Comparison of ENCODE assay signal across 22 cellular contexts in genomic region chr3:128455786-128456748, GRCh38. TPM values are rescaled to one million over a fixed set of nuclear protein-coding genes. Genes with fewer than 3 reads are reported as not detected.
"Had no signal": no experiment of that assay in that cellular context is flagged by ENCODE, and none has a peak within 500 bp of the region (broad histone marks: within the 10 kb centered on the region; RNA-seq: fewer than 3 reads in every experiment).

No MANE protein-coding gene starts in this region.

- DNase-seq: activated B cell treated with CpG ODN at 0.5 μM for 24 hours; activated CD4-positive, alpha-beta T cell treated with anti-CD3 and anti-CD28 coated beads, Interleukin-2, amount 10 ng/mL, durations not matched to agents 24 days and 14 days; activated naive CD4-positive, alpha-beta T cell treated with anti-CD3 and anti-CD28 coated beads for 36 hours; activated T-cell treated with anti-CD3 and anti-CD28 coated beads for 4 hours; caudate nucleus; effector CD8-positive, alpha-beta T cell; gastrocnemius medialis; stimulated activated CD4-positive, alpha-beta T cell treated with anti-CD3 and anti-CD28 coated beads, Interleukin-2, amount 100 ng/mL, for 24 hours; stimulated activated naive B cell treated with anti-CD40 and anti-IgM and Interleukin-4, amounts not matched to agents 10 μg/mL and 1 μg/mL and 100 μg/mL, for 72 hours; substantia nigra; transverse colon had no signal

- H3K27ac ChIP-seq: coronary artery, gastrocnemius medialis, neutrophil, prostate gland, transverse colon had no signal

- H3K9me3 ChIP-seq: gastrocnemius medialis, neutrophil, prostate gland, transverse colon had no signal

- H3K9me3 Mint-ChIP-seq: activated B cell treated with CpG ODN at 0.5 μM for 24 hours; mesothelial cell of epicardium; stimulated activated naive B cell treated with anti-CD40 and anti-IgM and Interleukin-4, amounts not matched to agents 10 μg/mL and 1 μg/mL and 100 μg/mL, for 72 hours had no signal

- H3K36me3 Mint-ChIP-seq: mesothelial cell of epicardium; stimulated activated naive B cell treated with anti-CD40 and anti-IgM and Interleukin-4, amounts not matched to agents 10 μg/mL and 1 μg/mL and 100 μg/mL, for 72 hours had no signal

- H3K4me3 Mint-ChIP-seq: activated B cell treated with CpG ODN at 0.5 μM for 24 hours; activated CD4-positive, alpha-beta T cell treated with anti-CD3 and anti-CD28 coated beads, Interleukin-2, amount 10 ng/mL, durations not matched to agents 24 days and 14 days; activated naive CD4-positive, alpha-beta T cell treated with anti-CD3 and anti-CD28 coated beads for 36 hours; activated T-helper 17 cell treated with anti-CD3 and anti-CD28 coated beads, Interleukin-2, amount 50 U/mL, for 72 hours; mesothelial cell of epicardium; stimulated activated naive B cell treated with anti-CD40 and anti-IgM and Interleukin-4, amounts not matched to agents 10 μg/mL and 1 μg/mL and 100 μg/mL, for 72 hours had no signal

- H3K4me1 Mint-ChIP-seq: activated B cell treated with CpG ODN at 0.5 μM for 24 hours; activated CD4-positive, alpha-beta T cell treated with anti-CD3 and anti-CD28 coated beads, Interleukin-2, amount 10 ng/mL, durations not matched to agents 24 days and 14 days; activated T-helper 17 cell treated with anti-CD3 and anti-CD28 coated beads, Interleukin-2, amount 50 U/mL, for 72 hours; stimulated activated naive B cell treated with anti-CD40 and anti-IgM and Interleukin-4, amounts not matched to agents 10 μg/mL and 1 μg/mL and 100 μg/mL, for 72 hours had no signal

- H3K36me3 ChIP-seq: gastrocnemius medialis, neutrophil, prostate gland, transverse colon had no signal

- ATAC-seq: activated T-helper 17 cell treated with anti-CD3 and anti-CD28 coated beads, Interleukin-2, amount 50 U/mL, for 72 hours; gastrocnemius medialis; sciatic nerve; stimulated activated naive B cell treated with anti-CD40 and anti-IgM and Interleukin-4, amounts not matched to agents 10 μg/mL and 1 μg/mL and 100 μg/mL, for 72 hours had no signal

- H3K4me1 ChIP-seq: gastrocnemius medialis, prostate gland, transverse colon had no signal

- H3K4me3 ChIP-seq: coronary artery, gastrocnemius medialis, prostate gland, transverse colon had no signal

- H3K27ac Mint-ChIP-seq: activated B cell treated with CpG ODN at 0.5 μM for 24 hours; activated CD4-positive, alpha-beta T cell treated with anti-CD3 and anti-CD28 coated beads, Interleukin-2, amount 10 ng/mL, durations not matched to agents 24 days and 14 days; activated naive CD4-positive, alpha-beta T cell treated with anti-CD3 and anti-CD28 coated beads for 36 hours; mesothelial cell of epicardium; stimulated activated naive B cell treated with anti-CD40 and anti-IgM and Interleukin-4, amounts not matched to agents 10 μg/mL and 1 μg/mL and 100 μg/mL, for 72 hours had no signal

RNA-seq across cellular contexts. Expression of gene DNAJB8, which starts 10.6 kb away (rescaled TPM):
- total RNA-seq: activated B cell treated with CpG ODN at 0.5 μM for 24 hours; activated CD4-positive, alpha-beta T cell treated with anti-CD3 and anti-CD28 coated beads, Interleukin-2, amount 10 ng/mL, durations not matched to agents 24 days and 14 days; activated CD8-positive, alpha-beta memory T cell treated with anti-CD3 and anti-CD28 coated beads for 36 hours; activated naive CD4-positive, alpha-beta T cell treated with anti-CD3 and anti-CD28 coated beads for 36 hours; activated T-helper 17 cell treated with anti-CD3 and anti-CD28 coated beads, Interleukin-2, amount 50 U/mL, for 72 hours; gastrocnemius medialis; kidney epithelial cell; lower leg skin; mesothelial cell of epicardium; myocyte; sciatic nerve; transverse colon had no signal
- polyA plus RNA-seq: adipose tissue had no signal

RNA-seq across cellular contexts. Expression of gene GATA2, which starts 36.9 kb away (rescaled TPM):
- total RNA-seq: activated B cell treated with CpG ODN at 0.5 μM for 24 hours; activated CD4-positive, alpha-beta T cell treated with anti-CD3 and anti-CD28 coated beads, Interleukin-2, amount 10 ng/mL, durations not matched to agents 24 days and 14 days; myocyte had no signal
